ENCODE assay signal across 1 cellular context in the genomic region with DNA sequence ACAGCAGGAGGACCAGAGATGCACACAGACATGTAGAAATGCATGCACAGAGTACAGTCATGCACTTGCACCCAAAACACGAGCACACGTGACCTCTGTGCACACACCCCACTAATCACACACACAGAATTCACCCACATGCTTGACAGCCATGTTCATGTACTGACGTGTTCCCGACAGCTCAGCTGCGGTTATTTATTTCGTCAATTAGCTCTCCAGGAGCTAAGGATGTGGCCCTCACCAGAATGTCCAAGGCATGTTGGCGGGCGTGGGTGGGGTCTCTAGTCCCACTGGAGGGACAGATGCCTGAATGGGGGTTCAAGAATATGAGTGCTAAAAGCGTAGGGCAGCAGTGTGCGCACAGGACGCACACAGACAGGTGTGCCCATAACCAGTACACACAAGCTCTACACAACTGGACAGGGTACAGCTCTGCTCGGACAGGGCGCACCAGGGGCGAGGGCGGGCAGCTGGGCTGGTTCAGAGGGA.
TF ChIP-seq lines count a peak whose summit lies in the region.

No MANE protein-coding gene starts in this region.

TF ChIP-seq in GM23338, 12 proteins besides CTCF, POLR2A, EP300 and RAD21 (continued from another document):
- TF ChIP-seq, protein P1, sequence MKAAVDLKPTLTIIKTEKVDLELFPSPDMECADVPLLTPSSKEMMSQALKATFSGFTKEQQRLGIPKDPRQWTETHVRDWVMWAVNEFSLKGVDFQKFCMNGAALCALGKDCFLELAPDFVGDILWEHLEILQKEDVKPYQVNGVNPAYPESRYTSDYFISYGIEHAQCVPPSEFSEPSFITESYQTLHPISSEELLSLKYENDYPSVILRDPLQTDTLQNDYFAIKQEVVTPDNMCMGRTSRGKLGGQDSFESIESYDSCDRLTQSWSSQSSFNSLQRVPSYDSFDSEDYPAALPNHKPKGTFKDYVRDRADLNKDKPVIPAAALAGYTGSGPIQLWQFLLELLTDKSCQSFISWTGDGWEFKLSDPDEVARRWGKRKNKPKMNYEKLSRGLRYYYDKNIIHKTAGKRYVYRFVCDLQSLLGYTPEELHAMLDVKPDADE (IDR thresholded peaks at IDR 0.05), result no peak
- TF ChIP-seq POLR2AphosphoS5 (IDR thresholded peaks at IDR 0.05; ENCODE audit: low read depth) (no peak), CREB1 (CRISPR knock-in tag; IDR thresholded peaks at IDR 0.05; ENCODE audit: low read depth) (no peak), EZH2phosphoT487 (IDR thresholded peaks at IDR 0.05; ENCODE audit: unreplicated experiment) (no peak), EZH2 (IDR thresholded peaks at IDR 0.05; ENCODE audit: low read depth, unreplicated experiment) (no peak), STAT1 (IDR thresholded peaks at IDR 0.05; ENCODE audit: unreplicated experiment) (no peak), ZNF114 (CRISPR knock-in tag; IDR thresholded peaks at IDR 0.05) (no peak)
- TF ChIP-seq, protein P2, sequence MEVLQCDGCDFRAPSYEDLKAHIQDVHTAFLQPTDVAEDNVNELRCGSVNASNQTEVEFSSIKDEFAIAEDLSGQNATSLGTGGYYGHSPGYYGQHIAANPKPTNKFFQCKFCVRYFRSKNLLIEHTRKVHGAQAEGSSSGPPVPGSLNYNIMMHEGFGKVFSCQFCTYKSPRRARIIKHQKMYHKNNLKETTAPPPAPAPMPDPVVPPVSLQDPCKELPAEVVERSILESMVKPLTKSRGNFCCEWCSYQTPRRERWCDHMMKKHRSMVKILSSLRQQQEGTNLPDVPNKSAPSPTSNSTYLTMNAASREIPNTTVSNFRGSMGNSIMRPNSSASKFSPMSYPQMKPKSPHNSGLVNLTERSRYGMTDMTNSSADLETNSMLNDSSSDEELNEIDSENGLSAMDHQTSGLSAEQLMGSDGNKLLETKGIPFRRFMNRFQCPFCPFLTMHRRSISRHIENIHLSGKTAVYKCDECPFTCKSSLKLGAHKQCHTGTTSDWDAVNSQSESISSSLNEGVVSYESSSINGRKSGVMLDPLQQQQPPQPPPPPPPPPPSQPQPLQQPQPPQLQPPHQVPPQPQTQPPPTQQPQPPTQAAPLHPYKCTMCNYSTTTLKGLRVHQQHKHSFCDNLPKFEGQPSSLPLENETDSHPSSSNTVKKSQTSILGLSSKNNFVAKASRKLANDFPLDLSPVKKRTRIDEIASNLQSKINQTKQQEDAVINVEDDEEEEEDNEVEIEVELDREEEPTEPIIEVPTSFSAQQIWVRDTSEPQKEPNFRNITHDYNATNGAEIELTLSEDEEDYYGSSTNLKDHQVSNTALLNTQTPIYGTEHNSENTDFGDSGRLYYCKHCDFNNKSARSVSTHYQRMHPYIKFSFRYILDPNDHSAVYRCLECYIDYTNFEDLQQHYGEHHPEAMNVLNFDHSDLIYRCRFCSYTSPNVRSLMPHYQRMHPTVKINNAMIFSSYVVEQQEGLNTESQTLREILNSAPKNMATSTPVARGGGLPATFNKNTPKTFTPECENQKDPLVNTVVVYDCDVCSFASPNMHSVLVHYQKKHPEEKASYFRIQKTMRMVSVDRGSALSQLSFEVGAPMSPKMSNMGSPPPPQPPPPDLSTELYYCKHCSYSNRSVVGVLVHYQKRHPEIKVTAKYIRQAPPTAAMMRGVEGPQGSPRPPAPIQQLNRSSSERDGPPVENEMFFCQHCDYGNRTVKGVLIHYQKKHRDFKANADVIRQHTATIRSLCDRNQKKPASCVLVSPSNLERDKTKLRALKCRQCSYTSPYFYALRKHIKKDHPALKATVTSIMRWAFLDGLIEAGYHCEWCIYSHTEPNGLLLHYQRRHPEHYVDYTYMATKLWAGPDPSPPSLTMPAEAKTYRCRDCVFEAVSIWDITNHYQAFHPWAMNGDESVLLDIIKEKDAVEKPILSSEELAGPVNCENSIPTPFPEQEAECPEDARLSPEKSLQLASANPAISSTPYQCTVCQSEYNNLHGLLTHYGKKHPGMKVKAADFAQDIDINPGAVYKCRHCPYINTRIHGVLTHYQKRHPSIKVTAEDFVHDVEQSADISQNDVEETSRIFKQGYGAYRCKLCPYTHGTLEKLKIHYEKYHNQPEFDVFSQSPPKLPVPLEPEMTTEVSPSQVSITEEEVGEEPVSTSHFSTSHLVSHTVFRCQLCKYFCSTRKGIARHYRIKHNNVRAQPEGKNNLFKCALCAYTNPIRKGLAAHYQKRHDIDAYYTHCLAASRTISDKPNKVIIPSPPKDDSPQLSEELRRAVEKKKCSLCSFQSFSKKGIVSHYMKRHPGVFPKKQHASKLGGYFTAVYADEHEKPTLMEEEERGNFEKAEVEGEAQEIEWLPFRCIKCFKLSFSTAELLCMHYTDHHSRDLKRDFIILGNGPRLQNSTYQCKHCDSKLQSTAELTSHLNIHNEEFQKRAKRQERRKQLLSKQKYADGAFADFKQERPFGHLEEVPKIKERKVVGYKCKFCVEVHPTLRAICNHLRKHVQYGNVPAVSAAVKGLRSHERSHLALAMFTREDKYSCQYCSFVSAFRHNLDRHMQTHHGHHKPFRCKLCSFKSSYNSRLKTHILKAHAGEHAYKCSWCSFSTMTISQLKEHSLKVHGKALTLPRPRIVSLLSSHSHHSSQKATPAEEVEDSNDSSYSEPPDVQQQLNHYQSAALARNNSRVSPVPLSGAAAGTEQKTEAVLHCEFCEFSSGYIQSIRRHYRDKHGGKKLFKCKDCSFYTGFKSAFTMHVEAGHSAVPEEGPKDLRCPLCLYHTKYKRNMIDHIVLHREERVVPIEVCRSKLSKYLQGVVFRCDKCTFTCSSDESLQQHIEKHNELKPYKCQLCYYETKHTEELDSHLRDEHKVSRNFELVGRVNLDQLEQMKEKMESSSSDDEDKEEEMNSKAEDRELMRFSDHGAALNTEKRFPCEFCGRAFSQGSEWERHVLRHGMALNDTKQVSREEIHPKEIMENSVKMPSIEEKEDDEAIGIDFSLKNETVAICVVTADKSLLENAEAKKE (CRISPR knock-in tag; IDR thresholded peaks at IDR 0.05), result no peak
